Comparison of ENCODE assay signal across 31 cellular contexts in genomic region chr1:181872562-181872961, GRCh38.
"Had no signal": no experiment of that assay in that cellular context is flagged by ENCODE, and none has a peak within 500 bp of the region (broad histone marks: within the 10 kb centered on the region; RNA-seq: fewer than 3 reads in every experiment).

No MANE protein-coding gene starts in this region.

- H3K4me3 ChIP-seq: pancreas, psoas muscle, skin epidermis, smooth muscle cell, spleen, suprapubic skin, testis, tibial artery, transverse colon, upper lobe of right lung, uterus had no signal

- H3K27ac Mint-ChIP-seq: naive thymus-derived CD8-positive, alpha-beta T cell; natural killer cell treated with Interleukin-12 subunit alpha and Interleukin-12 subunit beta and Interleukin-15 and Interleukin-18, amount 100 ng/mL, for 72 hours; nephron progenitor cell; progenitor cell of endocrine pancreas; stimulated activated memory B cell treated with anti-CD40 and anti-IgM and Interleukin-4, amounts not matched to agents 10 μg/mL and 1 μg/mL and 100 μg/mL, for 72 hours; type B pancreatic cell had no signal

- H3K4me1 Mint-ChIP-seq: naive thymus-derived CD8-positive, alpha-beta T cell; nephron progenitor cell; neural crest cell; stimulated activated memory B cell treated with anti-CD40 and anti-IgM and Interleukin-4, amounts not matched to agents 10 μg/mL and 1 μg/mL and 100 μg/mL, for 72 hours; stimulated activated naive CD8-positive, alpha-beta T cell treated with anti-CD3 and anti-CD28 coated beads, Interleukin-15, amount 100 ng/mL, for 72 hours had no signal

- H3K27ac ChIP-seq: neutrophil, pancreas, psoas muscle, skin epidermis, spleen, suprapubic skin, testis, tibial artery, transverse colon, upper lobe of right lung, uterus had no signal

- H3K9me3 ChIP-seq: neutrophil, pancreas, testis, uterus had no signal

- H3K4me3 Mint-ChIP-seq: naive thymus-derived CD8-positive, alpha-beta T cell; natural killer cell treated with Interleukin-12 subunit alpha and Interleukin-12 subunit beta and Interleukin-15 and Interleukin-18, amount 100 ng/mL, for 72 hours; nephron progenitor cell; neural crest cell; stimulated activated memory B cell treated with anti-CD40 and anti-IgM and Interleukin-4, amounts not matched to agents 10 μg/mL and 1 μg/mL and 100 μg/mL, for 72 hours; stimulated activated naive CD8-positive, alpha-beta T cell treated with anti-CD3 and anti-CD28 coated beads, Interleukin-15, amount 100 ng/mL, for 72 hours; type B pancreatic cell had no signal

- ATAC-seq: naive thymus-derived CD8-positive, alpha-beta T cell; natural killer cell treated with Interleukin-12 subunit alpha and Interleukin-12 subunit beta and Interleukin-15 and Interleukin-18, amount 100 ng/mL, for 72 hours; pancreas; psoas muscle; right cardiac atrium; sciatic nerve; stimulated activated memory B cell treated with anti-CD40 and anti-IgM and Interleukin-4, amounts not matched to agents 10 μg/mL and 1 μg/mL and 100 μg/mL, for 72 hours; stimulated activated naive CD8-positive, alpha-beta T cell treated with anti-CD3 and anti-CD28 coated beads, Interleukin-15, amount 100 ng/mL, for 72 hours; stimulated activated naive CD8-positive, alpha-beta T cell treated with anti-CD3 and anti-CD28 coated beads, Interleukin-15, Interleukin-2, amounts not matched to agents 100 U/mL and 50 U/mL, for 24 hours; upper lobe of right lung had no signal

- H3K36me3 Mint-ChIP-seq: stimulated activated memory B cell treated with anti-CD40 and anti-IgM and Interleukin-4, amounts not matched to agents 10 μg/mL and 1 μg/mL and 100 μg/mL, for 72 hours; type B pancreatic cell had no signal

- DNase-seq: naive thymus-derived CD8-positive, alpha-beta T cell; nephron progenitor cell; nucleus accumbens; pancreas; right cardiac atrium; spleen; stimulated activated CD4-positive, alpha-beta T cell treated with anti-CD3 and anti-CD28 coated beads, Interleukin-12 subunit alpha, Interleukin-12 subunit beta, amount 100 ng/mL, for 4 hours; stimulated activated CD4-positive, alpha-beta T cell treated with anti-CD3 and anti-CD28 coated beads, Interleukin-1b, Interleukin-23, amount 100 ng/mL, for 48 hours; stimulated activated CD4-positive, alpha-beta T cell treated with anti-CD3 and anti-CD28 coated beads, Interleukin-4, amount 100 ng/mL, for 1 hour; stimulated activated CD4-positive, alpha-beta T cell treated with anti-CD3 and anti-CD28 coated beads, Interleukin-4, amount 100 ng/mL, for 4 hours; stimulated activated CD8-positive, alpha-beta memory T cell treated with anti-CD3 and anti-CD28 coated beads, Interleukin-4, amount 100 ng/mL, for 48 hours; stimulated activated naive CD4-positive, alpha-beta T cell; stimulated activated naive CD8-positive, alpha-beta T cell treated with anti-CD3 and anti-CD28 coated beads, Interleukin-15, amount 100 ng/mL, for 72 hours; stimulated activated naive CD8-positive, alpha-beta T cell treated with anti-CD3 and anti-CD28 coated beads, Interleukin-15, Interleukin-2, amounts not matched to agents 100 U/mL and 50 U/mL, for 24 hours; substantia nigra; testis; tibial artery; transverse colon; upper lobe of right lung; uterus had no signal

- H3K27me3 Mint-ChIP-seq: progenitor cell of endocrine pancreas had no signal

- H3K36me3 ChIP-seq: neutrophil, pancreas, spleen, suprapubic skin, tibial artery, transverse colon, upper lobe of right lung, uterus had no signal

- FAIRE-seq: pancreas had no signal

- H3K4me2 ChIP-seq: smooth muscle cell had no signal

- H3K27me3 ChIP-seq: neutrophil, pancreas, spleen, suprapubic skin, testis, tibial artery, transverse colon, upper lobe of right lung, uterus had no signal

- H3K4me1 ChIP-seq: pancreas, psoas muscle, spleen, suprapubic skin, testis, tibial artery, transverse colon, upper lobe of right lung, uterus had no signal
